Comparison of ENCODE assay signal across 1 cellular context in the genomic region with DNA sequence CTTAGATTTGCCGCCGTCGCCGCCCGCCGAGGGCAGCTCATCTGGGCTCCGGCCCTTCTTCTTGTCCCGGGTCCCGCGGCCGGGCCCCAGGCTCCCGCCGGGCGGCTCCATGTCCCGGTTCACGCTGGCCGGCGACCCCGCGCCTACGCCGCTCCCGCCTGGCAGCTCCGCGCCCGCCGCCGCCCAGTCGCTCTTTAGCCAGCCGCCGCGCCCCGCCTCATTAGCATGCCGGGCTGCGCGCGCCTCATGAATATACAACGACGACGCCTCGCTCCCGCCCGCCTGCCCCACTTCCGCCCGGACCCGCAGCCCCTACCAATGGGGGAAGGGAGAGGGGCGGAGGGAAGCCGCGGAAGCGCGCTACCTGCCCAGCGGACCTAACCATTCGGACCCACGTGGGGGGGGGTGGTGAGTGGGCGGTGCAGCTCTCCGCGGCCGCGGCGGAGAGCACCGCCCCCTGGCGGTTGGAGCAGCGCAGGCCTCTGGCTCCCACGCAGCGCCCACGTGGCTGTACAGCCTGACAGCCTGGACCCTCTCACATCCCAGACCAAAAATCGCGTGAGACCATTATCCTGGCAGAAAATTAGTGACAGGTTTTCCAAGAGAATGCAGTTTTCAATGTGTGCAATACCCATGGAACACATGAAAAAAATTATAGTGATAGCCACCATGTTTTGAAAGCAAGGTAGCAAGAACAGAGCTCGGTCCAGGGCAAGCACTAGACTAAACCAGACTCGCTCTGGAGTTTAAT.
TF ChIP-seq lines count a peak whose summit lies in the region.

A gene (minus strand): TSS at position 197 of the 751 bp plus-strand sequence. CDS start 86 bp downstream, at position 111.

TF ChIP-seq in HepG2, 621 proteins besides CTCF, POLR2A, EP300 and RAD21 (continued from another document and continues in another):
- TF ChIP-seq, protein P1, sequence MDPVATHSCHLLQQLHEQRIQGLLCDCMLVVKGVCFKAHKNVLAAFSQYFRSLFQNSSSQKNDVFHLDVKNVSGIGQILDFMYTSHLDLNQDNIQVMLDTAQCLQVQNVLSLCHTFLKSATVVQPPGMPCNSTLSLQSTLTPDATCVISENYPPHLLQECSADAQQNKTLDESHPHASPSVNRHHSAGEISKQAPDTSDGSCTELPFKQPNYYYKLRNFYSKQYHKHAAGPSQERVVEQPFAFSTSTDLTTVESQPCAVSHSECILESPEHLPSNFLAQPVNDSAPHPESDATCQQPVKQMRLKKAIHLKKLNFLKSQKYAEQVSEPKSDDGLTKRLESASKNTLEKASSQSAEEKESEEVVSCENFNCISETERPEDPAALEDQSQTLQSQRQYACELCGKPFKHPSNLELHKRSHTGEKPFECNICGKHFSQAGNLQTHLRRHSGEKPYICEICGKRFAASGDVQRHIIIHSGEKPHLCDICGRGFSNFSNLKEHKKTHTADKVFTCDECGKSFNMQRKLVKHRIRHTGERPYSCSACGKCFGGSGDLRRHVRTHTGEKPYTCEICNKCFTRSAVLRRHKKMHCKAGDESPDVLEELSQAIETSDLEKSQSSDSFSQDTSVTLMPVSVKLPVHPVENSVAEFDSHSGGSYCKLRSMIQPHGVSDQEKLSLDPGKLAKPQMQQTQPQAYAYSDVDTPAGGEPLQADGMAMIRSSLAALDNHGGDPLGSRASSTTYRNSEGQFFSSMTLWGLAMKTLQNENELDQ (CRISPR knock-in tag; IDR thresholded peaks at IDR 0.05; ENCODE audit: borderline replicate concordance): no peak
- TF ChIP-seq ZFP1 (CRISPR knock-in tag; IDR thresholded peaks at IDR 0.05) (0 out of 2 replicates have a peak, but pooled peaks have one; percentile 51), ZNF292 (CRISPR knock-in tag; IDR thresholded peaks at IDR 0.05; ENCODE audit: borderline replicate concordance, low read depth) (no peak), ZFX (CRISPR knock-in tag; IDR thresholded peaks at IDR 0.05; ENCODE audit: low read depth) (no peak), GLI4 (CRISPR knock-in tag; IDR thresholded peaks at IDR 0.05; ENCODE audit: borderline replicate concordance) (no peak), SMAD9 (CRISPR knock-in tag; IDR thresholded peaks at IDR 0.05) (no peak), PCBP1 (IDR thresholded peaks at IDR 0.05; ENCODE audit: borderline replicate concordance, low read depth, low read length) (0 out of 2 replicates have a peak, but pooled peaks have one; percentile 46), ZNF790 (CRISPR knock-in tag; IDR thresholded peaks at IDR 0.05; ENCODE audit: borderline replicate concordance) (no peak; the same call in 1 of the 2 replicates), ZNF547 (CRISPR knock-in tag; IDR thresholded peaks at IDR 0.05) (no peak), MAFF (IDR thresholded peaks at IDR 0.05; ENCODE audit: low read depth, low read length) (no peak), ZNF616 (CRISPR knock-in tag; IDR thresholded peaks at IDR 0.05; ENCODE audit: low read depth) (peak; percentile 56; the same call in 1 of the 2 replicates), ZNF672 (CRISPR knock-in tag; IDR thresholded peaks at IDR 0.05) (no peak), SNAI1 (CRISPR knock-in tag; IDR thresholded peaks at IDR 0.05; ENCODE audit: borderline replicate concordance) (peak; percentile 82; the same call in 1 of the 2 replicates), SRF (IDR thresholded peaks at IDR 0.05; ENCODE audit: low read depth, low read length) (no peak), MLLT10 (CRISPR knock-in tag; IDR thresholded peaks at IDR 0.05) (no peak), CHD4 (IDR thresholded peaks at IDR 0.05; ENCODE audit: borderline replicate concordance, low read length) (no peak), KDM5A (IDR thresholded peaks at IDR 0.05; ENCODE audit: borderline replicate concordance, low read length) (no peak), KAT2B (IDR thresholded peaks at IDR 0.05; ENCODE audit: borderline replicate concordance, low read depth, low read length) (no peak), TEAD2 (CRISPR knock-in tag; IDR thresholded peaks at IDR 0.05) (no peak), HOXA7 (CRISPR knock-in tag; IDR thresholded peaks at IDR 0.05) (no peak), MYC (CRISPR knock-in tag; IDR thresholded peaks at IDR 0.05; ENCODE audit: borderline replicate concordance) (peak; percentile 99), NR2F1 (CRISPR knock-in tag; IDR thresholded peaks at IDR 0.05) (no peak)
- TF ChIP-seq, protein P2, sequence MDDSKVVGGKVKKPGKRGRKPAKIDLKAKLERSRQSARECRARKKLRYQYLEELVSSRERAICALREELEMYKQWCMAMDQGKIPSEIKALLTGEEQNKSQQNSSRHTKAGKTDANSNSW (CRISPR knock-in tag; IDR thresholded peaks at IDR 0.05; ENCODE audit: borderline replicate concordance): no peak
- TF ChIP-seq, protein P3, sequence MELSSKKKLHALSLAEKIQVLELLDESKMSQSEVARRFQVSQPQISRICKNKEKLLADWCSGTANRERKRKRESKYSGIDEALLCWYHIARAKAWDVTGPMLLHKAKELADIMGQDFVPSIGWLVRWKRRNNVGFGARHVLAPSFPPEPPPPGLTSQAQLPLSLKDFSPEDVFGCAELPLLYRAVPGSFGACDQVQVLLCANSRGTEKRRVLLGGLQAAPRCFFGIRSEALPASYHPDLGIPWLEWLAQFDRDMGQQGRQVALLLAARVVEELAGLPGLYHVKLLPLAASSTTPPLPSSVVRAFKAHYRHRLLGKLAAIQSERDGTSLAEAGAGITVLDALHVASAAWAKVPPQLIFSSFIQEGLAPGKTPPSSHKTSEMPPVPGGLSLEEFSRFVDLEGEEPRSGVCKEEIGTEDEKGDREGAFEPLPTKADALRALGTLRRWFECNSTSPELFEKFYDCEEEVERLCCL (CRISPR knock-in tag; IDR thresholded peaks at IDR 0.05; ENCODE audit: borderline replicate concordance): no peak
- TF ChIP-seq, protein P4, sequence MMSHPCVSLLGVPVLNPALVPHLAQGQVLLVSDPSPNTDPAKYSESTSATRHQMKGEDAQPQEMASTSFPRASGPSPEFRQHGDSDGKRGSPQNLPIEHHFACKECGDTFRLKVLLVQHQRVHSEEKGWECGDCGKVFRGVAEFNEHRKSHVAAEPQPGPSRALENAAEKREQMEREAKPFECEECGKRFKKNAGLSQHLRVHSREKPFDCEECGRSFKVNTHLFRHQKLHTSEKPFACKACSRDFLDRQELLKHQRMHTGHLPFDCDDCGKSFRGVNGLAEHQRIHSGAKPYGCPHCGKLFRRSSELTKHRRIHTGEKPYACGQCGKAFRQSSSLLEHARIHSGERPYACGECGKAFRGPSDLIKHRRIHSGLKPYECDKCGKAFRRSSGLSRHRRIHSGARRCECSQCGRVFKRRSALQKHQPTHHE (CRISPR knock-in tag; IDR thresholded peaks at IDR 0.05; ENCODE audit: borderline replicate concordance): peak; percentile 84
- TF ChIP-seq, protein P5, sequence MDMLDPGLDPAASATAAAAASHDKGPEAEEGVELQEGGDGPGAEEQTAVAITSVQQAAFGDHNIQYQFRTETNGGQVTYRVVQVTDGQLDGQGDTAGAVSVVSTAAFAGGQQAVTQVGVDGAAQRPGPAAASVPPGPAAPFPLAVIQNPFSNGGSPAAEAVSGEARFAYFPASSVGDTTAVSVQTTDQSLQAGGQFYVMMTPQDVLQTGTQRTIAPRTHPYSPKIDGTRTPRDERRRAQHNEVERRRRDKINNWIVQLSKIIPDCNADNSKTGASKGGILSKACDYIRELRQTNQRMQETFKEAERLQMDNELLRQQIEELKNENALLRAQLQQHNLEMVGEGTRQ (IDR thresholded peaks at IDR 0.05; ENCODE audit: low read depth, low read length): peak; percentile 59
- TF ChIP-seq, protein P5 (CRISPR knock-in tag; IDR thresholded peaks at IDR 0.05; ENCODE audit: borderline replicate concordance): peak; percentile 76
- TF ChIP-seq, protein P6, sequence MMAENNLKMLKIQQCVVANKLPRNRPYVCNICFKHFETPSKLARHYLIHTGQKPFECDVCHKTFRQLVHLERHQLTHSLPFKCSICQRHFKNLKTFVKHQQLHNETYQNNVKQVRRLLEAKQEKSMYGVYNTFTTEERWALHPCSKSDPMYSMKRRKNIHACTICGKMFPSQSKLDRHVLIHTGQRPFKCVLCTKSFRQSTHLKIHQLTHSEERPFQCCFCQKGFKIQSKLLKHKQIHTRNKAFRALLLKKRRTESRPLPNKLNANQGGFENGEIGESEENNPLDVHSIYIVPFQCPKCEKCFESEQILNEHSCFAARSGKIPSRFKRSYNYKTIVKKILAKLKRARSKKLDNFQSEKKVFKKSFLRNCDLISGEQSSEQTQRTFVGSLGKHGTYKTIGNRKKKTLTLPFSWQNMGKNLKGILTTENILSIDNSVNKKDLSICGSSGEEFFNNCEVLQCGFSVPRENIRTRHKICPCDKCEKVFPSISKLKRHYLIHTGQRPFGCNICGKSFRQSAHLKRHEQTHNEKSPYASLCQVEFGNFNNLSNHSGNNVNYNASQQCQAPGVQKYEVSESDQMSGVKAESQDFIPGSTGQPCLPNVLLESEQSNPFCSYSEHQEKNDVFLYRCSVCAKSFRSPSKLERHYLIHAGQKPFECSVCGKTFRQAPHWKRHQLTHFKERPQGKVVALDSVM (CRISPR knock-in tag; IDR thresholded peaks at IDR 0.05): 0 out of 2 replicates have a peak, but pooled peaks have one; percentile 48
- TF ChIP-seq, protein P7, sequence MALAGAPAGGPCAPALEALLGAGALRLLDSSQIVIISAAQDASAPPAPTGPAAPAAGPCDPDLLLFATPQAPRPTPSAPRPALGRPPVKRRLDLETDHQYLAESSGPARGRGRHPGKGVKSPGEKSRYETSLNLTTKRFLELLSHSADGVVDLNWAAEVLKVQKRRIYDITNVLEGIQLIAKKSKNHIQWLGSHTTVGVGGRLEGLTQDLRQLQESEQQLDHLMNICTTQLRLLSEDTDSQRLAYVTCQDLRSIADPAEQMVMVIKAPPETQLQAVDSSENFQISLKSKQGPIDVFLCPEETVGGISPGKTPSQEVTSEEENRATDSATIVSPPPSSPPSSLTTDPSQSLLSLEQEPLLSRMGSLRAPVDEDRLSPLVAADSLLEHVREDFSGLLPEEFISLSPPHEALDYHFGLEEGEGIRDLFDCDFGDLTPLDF (CRISPR knock-in tag; IDR thresholded peaks at IDR 0.05): peak; percentile 82
- TF ChIP-seq, protein P8, sequence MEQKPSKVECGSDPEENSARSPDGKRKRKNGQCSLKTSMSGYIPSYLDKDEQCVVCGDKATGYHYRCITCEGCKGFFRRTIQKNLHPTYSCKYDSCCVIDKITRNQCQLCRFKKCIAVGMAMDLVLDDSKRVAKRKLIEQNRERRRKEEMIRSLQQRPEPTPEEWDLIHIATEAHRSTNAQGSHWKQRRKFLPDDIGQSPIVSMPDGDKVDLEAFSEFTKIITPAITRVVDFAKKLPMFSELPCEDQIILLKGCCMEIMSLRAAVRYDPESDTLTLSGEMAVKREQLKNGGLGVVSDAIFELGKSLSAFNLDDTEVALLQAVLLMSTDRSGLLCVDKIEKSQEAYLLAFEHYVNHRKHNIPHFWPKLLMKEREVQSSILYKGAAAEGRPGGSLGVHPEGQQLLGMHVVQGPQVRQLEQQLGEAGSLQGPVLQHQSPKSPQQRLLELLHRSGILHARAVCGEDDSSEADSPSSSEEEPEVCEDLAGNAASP (CRISPR knock-in tag; IDR thresholded peaks at IDR 0.05; ENCODE audit: borderline replicate concordance): no peak; the same call in 1 of the 2 replicates
- TF ChIP-seq, protein P9, sequence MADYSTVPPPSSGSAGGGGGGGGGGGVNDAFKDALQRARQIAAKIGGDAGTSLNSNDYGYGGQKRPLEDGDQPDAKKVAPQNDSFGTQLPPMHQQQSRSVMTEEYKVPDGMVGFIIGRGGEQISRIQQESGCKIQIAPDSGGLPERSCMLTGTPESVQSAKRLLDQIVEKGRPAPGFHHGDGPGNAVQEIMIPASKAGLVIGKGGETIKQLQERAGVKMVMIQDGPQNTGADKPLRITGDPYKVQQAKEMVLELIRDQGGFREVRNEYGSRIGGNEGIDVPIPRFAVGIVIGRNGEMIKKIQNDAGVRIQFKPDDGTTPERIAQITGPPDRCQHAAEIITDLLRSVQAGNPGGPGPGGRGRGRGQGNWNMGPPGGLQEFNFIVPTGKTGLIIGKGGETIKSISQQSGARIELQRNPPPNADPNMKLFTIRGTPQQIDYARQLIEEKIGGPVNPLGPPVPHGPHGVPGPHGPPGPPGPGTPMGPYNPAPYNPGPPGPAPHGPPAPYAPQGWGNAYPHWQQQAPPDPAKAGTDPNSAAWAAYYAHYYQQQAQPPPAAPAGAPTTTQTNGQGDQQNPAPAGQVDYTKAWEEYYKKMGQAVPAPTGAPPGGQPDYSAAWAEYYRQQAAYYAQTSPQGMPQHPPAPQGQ (CRISPR knock-in tag; IDR thresholded peaks at IDR 0.05; ENCODE audit: borderline replicate concordance): no peak
- TF ChIP-seq, protein P10, sequence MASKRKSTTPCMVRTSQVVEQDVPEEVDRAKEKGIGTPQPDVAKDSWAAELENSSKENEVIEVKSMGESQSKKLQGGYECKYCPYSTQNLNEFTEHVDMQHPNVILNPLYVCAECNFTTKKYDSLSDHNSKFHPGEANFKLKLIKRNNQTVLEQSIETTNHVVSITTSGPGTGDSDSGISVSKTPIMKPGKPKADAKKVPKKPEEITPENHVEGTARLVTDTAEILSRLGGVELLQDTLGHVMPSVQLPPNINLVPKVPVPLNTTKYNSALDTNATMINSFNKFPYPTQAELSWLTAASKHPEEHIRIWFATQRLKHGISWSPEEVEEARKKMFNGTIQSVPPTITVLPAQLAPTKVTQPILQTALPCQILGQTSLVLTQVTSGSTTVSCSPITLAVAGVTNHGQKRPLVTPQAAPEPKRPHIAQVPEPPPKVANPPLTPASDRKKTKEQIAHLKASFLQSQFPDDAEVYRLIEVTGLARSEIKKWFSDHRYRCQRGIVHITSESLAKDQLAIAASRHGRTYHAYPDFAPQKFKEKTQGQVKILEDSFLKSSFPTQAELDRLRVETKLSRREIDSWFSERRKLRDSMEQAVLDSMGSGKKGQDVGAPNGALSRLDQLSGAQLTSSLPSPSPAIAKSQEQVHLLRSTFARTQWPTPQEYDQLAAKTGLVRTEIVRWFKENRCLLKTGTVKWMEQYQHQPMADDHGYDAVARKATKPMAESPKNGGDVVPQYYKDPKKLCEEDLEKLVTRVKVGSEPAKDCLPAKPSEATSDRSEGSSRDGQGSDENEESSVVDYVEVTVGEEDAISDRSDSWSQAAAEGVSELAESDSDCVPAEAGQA (IDR thresholded peaks at IDR 0.05; ENCODE audit: low read depth): peak; percentile 66
- TF ChIP-seq, protein P10 (CRISPR knock-in tag; IDR thresholded peaks at IDR 0.05; ENCODE audit: borderline replicate concordance): no peak
